Comparison of ENCODE assay signal across 8 cellular contexts in the genomic region with DNA sequence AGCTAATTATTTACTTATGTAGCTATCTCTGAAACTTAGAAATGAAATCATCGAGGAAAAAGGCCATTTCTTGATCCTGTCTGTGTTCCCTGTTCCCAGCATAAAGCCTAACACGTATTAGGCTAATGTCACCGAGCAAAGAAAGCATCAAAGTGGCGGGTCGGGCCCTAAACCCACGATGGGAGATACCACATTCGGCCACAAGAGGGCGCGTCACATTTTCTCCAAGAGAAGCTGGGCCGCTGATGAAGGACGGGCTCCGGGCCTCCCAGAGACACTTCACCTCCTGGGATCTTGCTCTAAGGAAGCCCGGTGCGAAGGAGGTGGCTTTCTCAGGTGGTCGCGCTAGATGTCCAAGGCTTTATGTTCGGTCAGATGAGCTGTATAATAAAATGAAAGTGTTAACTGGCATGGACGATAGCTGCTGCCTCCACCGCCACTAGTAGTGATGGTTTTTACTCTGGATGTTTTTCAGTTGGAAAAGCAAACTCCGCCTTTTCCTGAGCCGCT. TPM values are rescaled to one million over a fixed set of nuclear protein-coding genes. Genes with fewer than 3 reads are reported as not detected.
DNase-seq lines count a peak whose midpoint lies in the region; FAIRE-seq and TF ChIP-seq lines count a peak whose summit lies in the region.

No MANE protein-coding gene starts in this region.

- H3K36me3 Mint-ChIP-seq in activated naive CD8-positive, alpha-beta T cell = no peaks in the 10 kb centered on the region
- no peaks in the 10 kb centered on the region for H3K36me3 Mint-ChIP-seq in glutamatergic neuron (ENCODE audit: unreplicated experiment)

- no peak overlapping the region for H3K4me3 ChIP-seq in NB4 (ENCODE audit: low read depth, low read length)
- peak overlapping the region; percentile 75 to 84 for H3K4me3 ChIP-seq in SK-N-SH (ENCODE audit: low read depth in 2 of 2, low read length in 1 of 2)
- peak overlapping the region; percentile 98 for H3K4me3 ChIP-seq in osteoblast (ENCODE audit: insufficient read depth, low read length)

- peak overlapping the region; percentile 79 for H3K27ac Mint-ChIP-seq in activated naive CD8-positive, alpha-beta T cell
- peak overlapping the region; percentile 60 for H3K27ac Mint-ChIP-seq in glutamatergic neuron (ENCODE audit: unreplicated experiment)

- no peaks in the 10 kb centered on the region for H3K27me3 ChIP-seq in SK-N-SH (ENCODE audit: insufficient read depth)
- no peaks in the 10 kb centered on the region for H3K27me3 ChIP-seq in osteoblast (ENCODE audit: insufficient read depth, low read length)

- H3K4me1 ChIP-seq in SK-N-SH (ENCODE audit: control insufficient read depth in 1 of 2, insufficient read depth in 2 of 2, low read depth in 1 of 2, low read length in 1 of 2) (peaks cover 3 to 18% of the 10 kb centered on the region in 2 experiments; a peak in 1 of 4 replicates), osteoblast (ENCODE audit: insufficient read depth, low read length) (peaks cover 23% of the 10 kb centered on the region)

- peaks cover 32% of the 10 kb centered on the region for H3K4me1 Mint-ChIP-seq in activated naive CD8-positive, alpha-beta T cell (ENCODE audit: low read depth)
- H3K4me1 Mint-ChIP-seq in glutamatergic neuron (ENCODE audit: low read depth, unreplicated experiment) = peaks cover 15% of the 10 kb centered on the region

- H4K20me1 ChIP-seq in SK-N-SH (ENCODE audit: insufficient read depth) (peaks cover 42% of the 10 kb centered on the region), osteoblast (ENCODE audit: insufficient read depth, low read length) (no peaks in the 10 kb centered on the region)

- CTCF ChIA-PET in SK-N-SH (lab: Yijun Ruan, JAX) = interaction anchor here (0.6 to 15.0 kb wide), 88 partner anchors 9 to 395 kb away, joined by 3 to 297 read pairs (median 6); a partner anchor contains a TSS

- peak overlapping the region; percentile 97 for H3K4me3 Mint-ChIP-seq in activated naive CD8-positive, alpha-beta T cell
- peak overlapping the region; percentile 98 for H3K4me3 Mint-ChIP-seq in glutamatergic neuron (ENCODE audit: unreplicated experiment)

- H3K9me3 Mint-ChIP-seq in activated naive CD8-positive, alpha-beta T cell (ENCODE audit: low read depth) = no peaks in the 10 kb centered on the region
- H3K9me3 Mint-ChIP-seq in glutamatergic neuron (ENCODE audit: unreplicated experiment) = peaks cover 8% of the 10 kb centered on the region

- H2AFZ ChIP-seq in SK-N-SH (ENCODE audit: low read depth) (peak overlapping the region; percentile 77), osteoblast (ENCODE audit: low read length) (peak overlapping the region; percentile 93)

- TF ChIP-seq POLR2A in NB4 (IDR thresholded peaks at IDR 0.05; ENCODE audit: extremely low read depth, insufficient read length) = no peak

- H3K79me2 ChIP-seq in SK-N-SH (ENCODE audit: insufficient read depth) = no peaks in the 10 kb centered on the region
- H3K79me2 ChIP-seq in osteoblast (ENCODE audit: insufficient read depth, low read length) = peaks cover 9% of the 10 kb centered on the region

- no peaks in the 10 kb centered on the region for H3K9me3 ChIP-seq in SK-N-SH
- H3K9me3 ChIP-seq in osteoblast (ENCODE audit: low read depth, low read length) = no peaks in the 10 kb centered on the region

- DNase-seq in AG08396 (ENCODE audit: low spot score) (peak; percentile 87), GM19239 (ENCODE audit: insufficient read length, low spot score) (peak; percentile 74), NB4 (ENCODE audit: low read depth) (peak; percentile 78), SK-N-SH (peak; percentile 91), glutamatergic neuron (peak; percentile 94), osteoblast (ENCODE audit: insufficient read length, low spot score, missing footprints) (peak; percentile 96)

- no peaks in the 10 kb centered on the region for H3K9me2 ChIP-seq in SK-N-SH

- peaks cover 62% of the 10 kb centered on the region for H3F3A ChIP-seq in SK-N-SH (replicated peaks; ENCODE audit: insufficient read depth)

- FAIRE-seq in GM19239 (lab: Jason Lieb, UNC) = peak; percentile 84

- TF ChIP-seq EP300 in SK-N-SH (IDR thresholded peaks at IDR 0.05; ENCODE audit: borderline replicate concordance in 1 of 2, low read depth in 1 of 2, low read length in 1 of 2) = no peak

- H3K9ac ChIP-seq in SK-N-SH = peak overlapping the region; percentile 32; the same call in 1 of the 2 replicates

- peak; percentile 61 for TF ChIP-seq CTCF in NB4 (IDR thresholded peaks at IDR 0.05; ENCODE audit: low read depth, low read length)
- TF ChIP-seq CTCF in SK-N-SH (IDR thresholded peaks at IDR 0.05) = peak; percentile 98
- TF ChIP-seq CTCF in glutamatergic neuron (IDR thresholded peaks at IDR 0.05; ENCODE audit: partially characterized antibody, unreplicated experiment) = peak; percentile 99
- peak; percentile 92 for TF ChIP-seq CTCF in osteoblast (IDR thresholded peaks at IDR 0.05; ENCODE audit: extremely low read depth, low read depth, low read length)

- POLR2A ChIA-PET in SK-N-SH (lab: Yijun Ruan, JAX) = interaction anchor here (0.9 to 2.2 kb wide), 10 partner anchors 17 to 84 kb away, joined by 3 to 16 read pairs (median 6); a partner anchor contains a TSS

- H3K27ac ChIP-seq in SK-N-SH (ENCODE audit: low read depth in 2 of 2, low read length in 1 of 2) (peak overlapping the region; percentile 64 to 77), osteoblast (ENCODE audit: low read depth, low read length) (peak overlapping the region; percentile 53), temporal lobe (ENCODE audit: low read depth, low read length) (peak overlapping the region; percentile 95)

- peak overlapping the region; percentile 100 for H3K4me2 ChIP-seq in SK-N-SH
- peak overlapping the region; percentile 100 for H3K4me2 ChIP-seq in osteoblast (ENCODE audit: insufficient read depth, low read length)

- TF ChIP-seq RAD21 in SK-N-SH (IDR thresholded peaks at IDR 0.05; ENCODE audit: low read length) = peak; percentile 71

- H3K27me3 Mint-ChIP-seq in activated naive CD8-positive, alpha-beta T cell = no peaks in the 10 kb centered on the region
- H3K27me3 Mint-ChIP-seq in glutamatergic neuron (ENCODE audit: unreplicated experiment) = peaks cover 8% of the 10 kb centered on the region

- H3K36me3 ChIP-seq in SK-N-SH (replicated peaks in 1 of 2; ENCODE audit: control insufficient read depth in 1 of 2, insufficient read depth in 2 of 2, low read length in 1 of 2) = peaks cover 24 to 37% of the 10 kb centered on the region in 2 experiments
- peaks cover 36% of the 10 kb centered on the region for H3K36me3 ChIP-seq in osteoblast (ENCODE audit: insufficient read depth, low read length)

- WGBS in SK-N-SH (ENCODE audit: low lambda C conversion rate) = 3% methylated on average over 21 of the region's 21 CpGs

TF ChIP-seq in SK-N-SH, 30 proteins besides CTCF, POLR2A, EP300 and RAD21 (continues in another document):
- TF ChIP-seq MXI1 (IDR thresholded peaks at IDR 0.05; ENCODE audit: low read depth, low read length) = peak; percentile 71
- TF ChIP-seq CHD2 (IDR thresholded peaks at IDR 0.05; ENCODE audit: low read length, partially characterized antibody) = peak; percentile 71
- TF ChIP-seq, protein P1, sequence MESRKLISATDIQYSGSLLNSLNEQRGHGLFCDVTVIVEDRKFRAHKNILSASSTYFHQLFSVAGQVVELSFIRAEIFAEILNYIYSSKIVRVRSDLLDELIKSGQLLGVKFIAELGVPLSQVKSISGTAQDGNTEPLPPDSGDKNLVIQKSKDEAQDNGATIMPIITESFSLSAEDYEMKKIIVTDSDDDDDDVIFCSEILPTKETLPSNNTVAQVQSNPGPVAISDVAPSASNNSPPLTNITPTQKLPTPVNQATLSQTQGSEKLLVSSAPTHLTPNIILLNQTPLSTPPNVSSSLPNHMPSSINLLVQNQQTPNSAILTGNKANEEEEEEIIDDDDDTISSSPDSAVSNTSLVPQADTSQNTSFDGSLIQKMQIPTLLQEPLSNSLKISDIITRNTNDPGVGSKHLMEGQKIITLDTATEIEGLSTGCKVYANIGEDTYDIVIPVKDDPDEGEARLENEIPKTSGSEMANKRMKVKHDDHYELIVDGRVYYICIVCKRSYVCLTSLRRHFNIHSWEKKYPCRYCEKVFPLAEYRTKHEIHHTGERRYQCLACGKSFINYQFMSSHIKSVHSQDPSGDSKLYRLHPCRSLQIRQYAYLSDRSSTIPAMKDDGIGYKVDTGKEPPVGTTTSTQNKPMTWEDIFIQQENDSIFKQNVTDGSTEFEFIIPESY (IDR thresholded peaks at IDR 0.05; ENCODE audit: borderline replicate concordance, low read depth) = no peak
- no peak; the same call in 1 of the 2 replicates for TF ChIP-seq TCF12 (IDR thresholded peaks at IDR 0.05)
- TF ChIP-seq, protein P2, sequence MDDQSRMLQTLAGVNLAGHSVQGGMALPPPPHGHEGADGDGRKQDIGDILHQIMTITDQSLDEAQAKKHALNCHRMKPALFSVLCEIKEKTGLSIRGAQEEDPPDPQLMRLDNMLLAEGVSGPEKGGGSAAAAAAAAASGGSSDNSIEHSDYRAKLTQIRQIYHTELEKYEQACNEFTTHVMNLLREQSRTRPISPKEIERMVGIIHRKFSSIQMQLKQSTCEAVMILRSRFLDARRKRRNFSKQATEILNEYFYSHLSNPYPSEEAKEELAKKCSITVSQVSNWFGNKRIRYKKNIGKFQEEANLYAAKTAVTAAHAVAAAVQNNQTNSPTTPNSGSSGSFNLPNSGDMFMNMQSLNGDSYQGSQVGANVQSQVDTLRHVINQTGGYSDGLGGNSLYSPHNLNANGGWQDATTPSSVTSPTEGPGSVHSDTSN (IDR thresholded peaks at IDR 0.05) = peak; percentile 38
- TF ChIP-seq JUND (IDR thresholded peaks at IDR 0.05) = 0 out of 2 replicates have a peak, but pooled peaks have one; percentile 26

RNA-seq across cellular contexts. Expression of a gene that starts 0.9 kb away (rescaled TPM):
- polyA plus RNA-seq in SK-N-SH (2012; rRNA removed) = 96.1 and 124 TPM in 2 replicates
- polyA plus RNA-seq in SK-N-SH (2012; cell fraction: cytosol; rRNA removed) = 41.5 and 62.1 TPM in 2 replicates
- 123 and 147 TPM in 2 replicates for polyA plus RNA-seq in SK-N-SH (2012; cell fraction: nucleus; rRNA removed)
- total RNA-seq in glutamatergic neuron (ENCODE audit: unreplicated experiment) (36.9 TPM), osteoblast (43.4 and 54.8 TPM in 2 replicates), temporal lobe (11.1 TPM)

RNA-seq across cellular contexts. Expression of a gene that starts 35.7 kb away (rescaled TPM):
- 2.8 and 3.4 TPM in 2 replicates for polyA plus RNA-seq in SK-N-SH (2012; rRNA removed)
- 1.2 and 2.0 TPM in 2 replicates for polyA plus RNA-seq in SK-N-SH (2012; cell fraction: cytosol; rRNA removed)
- polyA plus RNA-seq in SK-N-SH (2012; cell fraction: nucleus; rRNA removed) = 12.4 and 16.5 TPM in 2 replicates
- total RNA-seq in glutamatergic neuron (ENCODE audit: unreplicated experiment) = 95.0 TPM
- 2.5 and 2.7 TPM in 2 replicates for total RNA-seq in osteoblast
- 30.5 TPM for total RNA-seq in temporal lobe

RNA-seq across cellular contexts. Expression of a gene that starts 38.4 kb away (rescaled TPM):
- polyA plus RNA-seq in SK-N-SH (2012; rRNA removed) = 543 and 766 TPM in 2 replicates
- 239 and 423 TPM in 2 replicates for polyA plus RNA-seq in SK-N-SH (2012; cell fraction: cytosol; rRNA removed)
- 1,445 and 1,576 TPM in 2 replicates for polyA plus RNA-seq in SK-N-SH (2012; cell fraction: nucleus; rRNA removed)
- total RNA-seq in glutamatergic neuron (ENCODE audit: unreplicated experiment) = 13.2 TPM
- total RNA-seq in osteoblast = 73.4 and 81.4 TPM in 2 replicates
- total RNA-seq in temporal lobe = 17.2 TPM

RNA-seq across cellular contexts. Expression of a gene that starts 56.2 kb away (rescaled TPM):
- 26.9 and 35.2 TPM in 2 replicates for polyA plus RNA-seq in SK-N-SH (2012; rRNA removed)
- 19.8 and 24.9 TPM in 2 replicates for polyA plus RNA-seq in SK-N-SH (2012; cell fraction: cytosol; rRNA removed)
- 65.0 and 65.1 TPM in 2 replicates for polyA plus RNA-seq in SK-N-SH (2012; cell fraction: nucleus; rRNA removed)
- total RNA-seq in glutamatergic neuron (ENCODE audit: unreplicated experiment) (74.0 TPM), osteoblast (44.2 and 48.9 TPM in 2 replicates), temporal lobe (52.1 TPM)
